In genomic region chr12:109967383-109968031, GRCh38 we compare ENCODE assay signal across 1 cellular context.
TF ChIP-seq lines count a peak whose summit lies in the region.

No MANE protein-coding gene starts in this region.

TF ChIP-seq in A549, 52 proteins besides CTCF, POLR2A, EP300 and RAD21 (continued from another document):
- no peak for TF ChIP-seq REST (IDR thresholded peaks at IDR 0.05)
- no peak for TF ChIP-seq RFX5 (IDR thresholded peaks at IDR 0.05)
- no peak for TF ChIP-seq HDAC2 (IDR thresholded peaks at IDR 0.05)
- TF ChIP-seq ESRRA (IDR thresholded peaks at IDR 0.05; ENCODE audit: borderline replicate concordance, low read length) = no peak
- no peak for TF ChIP-seq JUN (IDR thresholded peaks at IDR 0.05)
- TF ChIP-seq CBX2 (IDR thresholded peaks at IDR 0.05; ENCODE audit: borderline replicate concordance, low read depth) = no peak
